ENCODE assay signal across 27 cellular contexts in genomic region chr10:1947464-1948043, GRCh38.
"Had no signal": no experiment of that assay in that cellular context is flagged by ENCODE, and none has a peak within 500 bp of the region (broad histone marks: within the 10 kb centered on the region; RNA-seq: fewer than 3 reads in every experiment).

No MANE protein-coding gene starts in this region.

- ATAC-seq: esophagus mucosa; gastrocnemius medialis; heart left ventricle; left lobe of liver; natural killer cell; psoas muscle; right cardiac atrium; stimulated activated memory B cell treated with anti-CD40 and anti-IgM and Interleukin-4, amounts not matched to agents 10 μg/mL and 1 μg/mL and 100 μg/mL, for 72 hours; upper lobe of right lung had no signal

- H3K27me3 Mint-ChIP-seq: dendritic cell treated with granulocyte-macrophage colony-stimulating factor and Interleukin-4, amounts not matched to agents 40 ng/mL and 50 ng/mL, for 4 days; stimulated activated naive CD8-positive, alpha-beta T cell treated with anti-CD3 and anti-CD28 coated beads, Interleukin-15, Interleukin-2, amounts not matched to agents 100 ng/mL and 50 ng/mL, for 24 hours had no signal

- H3K9me3 Mint-ChIP-seq: endodermal cell; memory B cell; stimulated activated memory B cell treated with anti-CD40 and anti-IgM and Interleukin-4, amounts not matched to agents 10 μg/mL and 1 μg/mL and 100 μg/mL, for 72 hours had no signal

- H3K27ac ChIP-seq: epithelial cell of prostate, gastrocnemius medialis, heart left ventricle, hepatocyte, ovary, psoas muscle, sigmoid colon, suprapubic skin, transverse colon, upper lobe of right lung, vagina had no signal

- H3K36me3 Mint-ChIP-seq: memory B cell; natural killer cell; stimulated activated memory B cell treated with anti-CD40 and anti-IgM and Interleukin-4, amounts not matched to agents 10 μg/mL and 1 μg/mL and 100 μg/mL, for 72 hours had no signal

- H3K4me3 Mint-ChIP-seq: dendritic cell treated with granulocyte-macrophage colony-stimulating factor and Interleukin-4, amounts not matched to agents 40 ng/mL and 50 ng/mL, for 4 days; endodermal cell; memory B cell; natural killer cell; stimulated activated memory B cell treated with anti-CD40 and anti-IgM and Interleukin-4, amounts not matched to agents 10 μg/mL and 1 μg/mL and 100 μg/mL, for 72 hours; stimulated activated naive CD8-positive, alpha-beta T cell treated with anti-CD3 and anti-CD28 coated beads, Interleukin-15, Interleukin-2, amounts not matched to agents 100 ng/mL and 50 ng/mL, for 24 hours had no signal

- H3K9me3 ChIP-seq: gastrocnemius medialis, heart left ventricle, ovary, psoas muscle, sigmoid colon, transverse colon, upper lobe of right lung, vagina had no signal

- H3K27ac Mint-ChIP-seq: dendritic cell treated with granulocyte-macrophage colony-stimulating factor and Interleukin-4, amounts not matched to agents 40 ng/mL and 50 ng/mL, for 4 days; endodermal cell; memory B cell; natural killer cell; stimulated activated memory B cell treated with anti-CD40 and anti-IgM and Interleukin-4, amounts not matched to agents 10 μg/mL and 1 μg/mL and 100 μg/mL, for 72 hours; stimulated activated naive CD8-positive, alpha-beta T cell treated with anti-CD3 and anti-CD28 coated beads, Interleukin-15, Interleukin-2, amounts not matched to agents 100 ng/mL and 50 ng/mL, for 24 hours had no signal

- H3K27me3 ChIP-seq: gastrocnemius medialis, hepatocyte, ovary, sigmoid colon, suprapubic skin, transverse colon, upper lobe of right lung, vagina had no signal

- DNase-seq: effector CD8-positive, alpha-beta T cell; endodermal cell; foreskin fibroblast; gastrocnemius medialis; heart left ventricle; kidney; natural killer cell; occipital lobe; ovary; posterior cingulate gyrus; psoas muscle; right cardiac atrium; sigmoid colon; stimulated activated CD4-positive, alpha-beta T cell treated with anti-CD3 and anti-CD28 coated beads, Interleukin-2, amount 100 ng/mL, for 24 hours; stimulated activated CD4-positive, alpha-beta T cell treated with anti-CD3 and anti-CD28 coated beads, Interleukin-4, amount 100 ng/mL, for 24 hours; transverse colon; upper lobe of right lung had no signal
